1 cellular context compared by ENCODE assay signal in genomic region chr6:86937219-86938079, GRCh38.
A peak's percentile ranks its signal among the peaks of the same experiment; 100 is the strongest.
TF ChIP-seq lines count a peak whose summit lies in the region.

Gene HTR1E (plus strand): TSS chr6:86937528. CDS start chr6:87015335, 77,807 bp downstream.

TF ChIP-seq in WTC11, 78 proteins besides CTCF, POLR2A, EP300 and RAD21 (continued from another document):
- TF ChIP-seq ZNF532 (CRISPR knock-in tag; IDR thresholded peaks at IDR 0.05; ENCODE audit: borderline replicate concordance) (no peak), NR3C1 (CRISPR knock-in tag; conservative IDR thresholded peaks at IDR 0.05; ENCODE audit: low read depth) (peak; percentile 31; the same call in 1 of the 2 replicates), MAX (CRISPR knock-in tag; IDR thresholded peaks at IDR 0.05) (peak; percentile 78), SP1 (CRISPR knock-in tag; conservative IDR thresholded peaks at IDR 0.05) (no peak), ETV6 (CRISPR knock-in tag; IDR thresholded peaks at IDR 0.05) (0 out of 2 replicates have a peak, but pooled peaks have one; percentile 40), ATF2 (CRISPR knock-in tag; IDR thresholded peaks at IDR 0.05; ENCODE audit: borderline replicate concordance, low read depth) (no peak), AR (CRISPR knock-in tag; IDR thresholded peaks at IDR 0.05) (no peak), FOXP1 (CRISPR knock-in tag; IDR thresholded peaks at IDR 0.05; ENCODE audit: borderline replicate concordance) (peak; percentile 63; the same call in 1 of the 2 replicates), RELA (CRISPR knock-in tag; IDR thresholded peaks at IDR 0.05; ENCODE audit: borderline replicate concordance) (peak; percentile 88), ZNF232 (CRISPR knock-in tag; IDR thresholded peaks at IDR 0.05) (0 out of 2 replicates have a peak, but pooled peaks have one; percentile 18), JUN (CRISPR knock-in tag; IDR thresholded peaks at IDR 0.05) (no peak), ZNF138 (CRISPR knock-in tag; conservative IDR thresholded peaks at IDR 0.05) (no peak), HMGXB4 (CRISPR knock-in tag; IDR thresholded peaks at IDR 0.05) (peak; percentile 68; the same call in 1 of the 2 replicates), ARID4B (CRISPR knock-in tag; IDR thresholded peaks at IDR 0.05; ENCODE audit: borderline replicate concordance) (no peak), MYBL2 (CRISPR knock-in tag; IDR thresholded peaks at IDR 0.05) (no peak), TP53 (CRISPR knock-in tag; IDR thresholded peaks at IDR 0.05) (0 out of 2 replicates have a peak, but pooled peaks have one; percentile 82), PRRX2 (CRISPR knock-in tag; IDR thresholded peaks at IDR 0.05) (no peak), FOXP4 (CRISPR knock-in tag; IDR thresholded peaks at IDR 0.05) (no peak), IRF1 (CRISPR knock-in tag; IDR thresholded peaks at IDR 0.05) (no peak), E2F1 (CRISPR knock-in tag; IDR thresholded peaks at IDR 0.05) (no peak), CBFB (CRISPR knock-in tag; IDR thresholded peaks at IDR 0.05; ENCODE audit: low read depth) (0 out of 2 replicates have a peak, but pooled peaks have one; percentile 76), ESRRA (CRISPR knock-in tag; IDR thresholded peaks at IDR 0.05; ENCODE audit: borderline replicate concordance) (peak; percentile 61; the same call in 1 of the 2 replicates), ZMAT4 (CRISPR knock-in tag; IDR thresholded peaks at IDR 0.05) (no peak)
